ENCODE assay signal across 10 cellular contexts in the genomic region with DNA sequence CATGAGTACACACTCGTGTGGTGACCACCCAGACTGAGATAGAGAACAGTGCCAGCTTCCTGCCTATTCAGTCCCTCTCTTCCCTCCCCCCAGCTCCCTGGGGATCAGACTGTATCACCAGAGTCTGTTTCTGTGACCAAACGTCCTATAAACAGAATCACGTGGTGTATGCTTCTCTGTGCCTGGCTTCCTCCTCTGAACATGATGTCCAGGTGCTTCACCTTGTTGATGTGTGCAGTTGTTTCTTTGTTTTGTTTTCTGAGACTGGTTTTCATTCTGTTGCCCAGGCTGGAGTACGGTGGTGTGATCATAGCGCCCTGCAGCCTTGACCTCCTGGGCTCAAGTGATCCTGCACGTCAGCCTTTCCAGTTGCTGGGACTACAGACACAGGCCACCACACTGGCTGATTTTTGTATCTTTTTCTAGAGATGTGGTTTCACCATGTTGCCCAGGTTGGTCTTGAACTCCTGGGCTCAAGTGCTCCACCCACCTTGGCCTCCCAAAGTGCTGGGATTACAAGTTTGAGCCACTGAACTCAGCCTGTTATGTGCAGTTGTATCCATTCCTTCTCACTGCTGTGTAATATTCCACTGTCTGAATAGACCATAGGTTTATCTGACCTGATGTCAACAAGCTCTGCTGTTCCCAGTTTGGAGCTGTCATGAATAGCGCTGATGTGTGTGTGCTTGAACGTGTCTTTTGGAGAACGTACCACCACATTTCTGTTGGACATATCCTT. TPM values are rescaled to one million over a fixed set of nuclear protein-coding genes. Genes with fewer than 3 reads are reported as not detected.
DNase-seq lines count a peak whose midpoint lies in the region; ATAC-seq and TF ChIP-seq lines count a peak whose summit lies in the region.
"Had no signal": no experiment of that assay in that cellular context is flagged by ENCODE, and none has a peak within 500 bp of the region (broad histone marks: within the 10 kb centered on the region; RNA-seq: fewer than 3 reads in every experiment).

No MANE protein-coding gene starts in this region.

- H3K4me1 ChIP-seq in Peyer's patch: peaks cover 4 to 29% (median 21%) of the 10 kb centered on the region in 4 donors

- H3K36me3 Mint-ChIP-seq in activated CD4-positive, alpha-beta T cell treated with anti-CD3 and anti-CD28 coated beads, Interleukin-2, amount 10 ng/mL, durations not matched to agents 7 days and 5 days (ENCODE audit: low read depth): no peaks in the 10 kb centered on the region
- peaks cover 0 to 7% of the 10 kb centered on the region in 2 donors for H3K36me3 Mint-ChIP-seq in stimulated activated naive B cell treated with anti-CD40 and anti-IgM and Interleukin-4, amounts not matched to agents 10 μg/mL and 1 μg/mL and 100 μg/mL, for 72 hours
- no peaks in the 10 kb centered on the region for H3K36me3 Mint-ChIP-seq in glutamatergic neuron (ENCODE audit: unreplicated experiment)

- no peaks in the 10 kb centered on the region for H3K27me3 Mint-ChIP-seq in activated CD4-positive, alpha-beta T cell treated with anti-CD3 and anti-CD28 coated beads, Interleukin-2, amount 10 ng/mL, durations not matched to agents 7 days and 5 days
- H3K27me3 Mint-ChIP-seq in stimulated activated naive B cell treated with anti-CD40 and anti-IgM and Interleukin-4, amounts not matched to agents 10 μg/mL and 1 μg/mL and 100 μg/mL, for 72 hours: no peaks in the 10 kb centered on the region
- peaks cover 3% of the 10 kb centered on the region for H3K27me3 Mint-ChIP-seq in glutamatergic neuron (ENCODE audit: unreplicated experiment)

- no peaks in the 10 kb centered on the region for H3K9me3 ChIP-seq in Peyer's patch

- H3K36me3 ChIP-seq in Peyer's patch: no peaks in the 10 kb centered on the region

- ATAC-seq in HG02981 (IDR thresholded peaks at IDR 0.05; ENCODE audit: unreplicated experiment): peak; percentile 37
- peak; percentile 44 to 58 for ATAC-seq in stimulated activated naive B cell treated with anti-CD40 and anti-IgM and Interleukin-4, amounts not matched to agents 10 μg/mL and 1 μg/mL and 100 μg/mL, for 72 hours (replicated peaks)
- no peak for ATAC-seq in activated CD4-positive, CD25-positive, alpha-beta regulatory T cell treated with anti-CD3 and anti-CD28 coated beads, Interleukin-2, amount 50 U/mL, for 24 hours

- no peak overlapping the region for H3K4me3 ChIP-seq in Peyer's patch

- CTCF ChIA-PET in activated CD4-positive, alpha-beta T cell treated with anti-CD3 and anti-CD28 coated beads, Interleukin-2, amount 10 ng/mL, durations not matched to agents 7 days and 5 days (lab: Charles Lee): interaction anchor here (1.1 to 5.9 kb wide), 5 partner anchors 10 to 343 kb away, joined by 3 to 28 read pairs (median 4); a partner anchor contains a TSS

- no peak overlapping the region for H3K4me3 Mint-ChIP-seq in activated CD4-positive, alpha-beta T cell treated with anti-CD3 and anti-CD28 coated beads, Interleukin-2, amount 10 ng/mL, durations not matched to agents 7 days and 5 days
- H3K4me3 Mint-ChIP-seq in stimulated activated naive B cell treated with anti-CD40 and anti-IgM and Interleukin-4, amounts not matched to agents 10 μg/mL and 1 μg/mL and 100 μg/mL, for 72 hours: peak overlapping the region; percentile 53 to 70
- no peak overlapping the region for H3K4me3 Mint-ChIP-seq in glutamatergic neuron (ENCODE audit: unreplicated experiment)

- H3K9me3 Mint-ChIP-seq in activated CD4-positive, alpha-beta T cell treated with anti-CD3 and anti-CD28 coated beads, Interleukin-2, amount 10 ng/mL, durations not matched to agents 7 days and 5 days: peaks cover 2% of the 10 kb centered on the region
- peaks cover 0 to 2% of the 10 kb centered on the region in 2 donors for H3K9me3 Mint-ChIP-seq in stimulated activated naive B cell treated with anti-CD40 and anti-IgM and Interleukin-4, amounts not matched to agents 10 μg/mL and 1 μg/mL and 100 μg/mL, for 72 hours
- peaks cover 1% of the 10 kb centered on the region for H3K9me3 Mint-ChIP-seq in glutamatergic neuron (ENCODE audit: unreplicated experiment)

- H3K27me3 ChIP-seq in Peyer's patch: no peaks in the 10 kb centered on the region

- POLR2A ChIA-PET in activated CD4-positive, alpha-beta T cell treated with anti-CD3 and anti-CD28 coated beads, Interleukin-2, amount 10 ng/mL, durations not matched to agents 7 days and 5 days (lab: Charles Lee): interaction anchor here (0.5 to 1.5 kb wide), 2 partner anchors 12 to 52 kb away, joined by 3 read pairs; no protein-coding TSS in a partner anchor

- H3K27ac ChIP-seq in Peyer's patch: peak overlapping the region in 3 of 4 donors; percentile 21 to 83 (median 79)

- peak overlapping the region; percentile 98 for H3K27ac Mint-ChIP-seq in activated CD4-positive, alpha-beta T cell treated with anti-CD3 and anti-CD28 coated beads, Interleukin-2, amount 10 ng/mL, durations not matched to agents 7 days and 5 days
- H3K27ac Mint-ChIP-seq in stimulated activated naive B cell treated with anti-CD40 and anti-IgM and Interleukin-4, amounts not matched to agents 10 μg/mL and 1 μg/mL and 100 μg/mL, for 72 hours: peak overlapping the region; percentile 94
- no peak overlapping the region for H3K27ac Mint-ChIP-seq in glutamatergic neuron (ENCODE audit: unreplicated experiment)

- no peak for TF ChIP-seq CTCF in Peyer's patch (IDR thresholded peaks at IDR 0.05)
- no peak for TF ChIP-seq CTCF in glutamatergic neuron (IDR thresholded peaks at IDR 0.05; ENCODE audit: partially characterized antibody, unreplicated experiment)

- no peak for DNase-seq in activated CD4-positive, alpha-beta T cell treated with anti-CD3 and anti-CD28 coated beads, Interleukin-2, amount 10 ng/mL, durations not matched to agents 7 days and 5 days
- no peak for DNase-seq in activated CD4-positive, alpha-beta T cell treated with anti-CD3 and anti-CD28 coated beads, Interleukin-2, amount 50 U/mL, for 1 hour
- DNase-seq in Peyer's patch (peak in 2 of 3 donors; percentile 92 to 95), middle frontal gyrus (ENCODE audit: extremely low spot score, low spot score) (no peak), glutamatergic neuron (no peak)
- peak; percentile 71 for DNase-seq in stimulated activated naive B cell treated with anti-CD40 and anti-IgM and Interleukin-4, amounts not matched to agents 10 μg/mL and 1 μg/mL and 100 μg/mL, for 72 hours

- no peak for TF ChIP-seq POLR2A in Peyer's patch (IDR thresholded peaks at IDR 0.05)

- H3K4me1 Mint-ChIP-seq in activated CD4-positive, alpha-beta T cell treated with anti-CD3 and anti-CD28 coated beads, Interleukin-2, amount 10 ng/mL, durations not matched to agents 7 days and 5 days: peaks cover 80% of the 10 kb centered on the region
- peaks cover 54 to 94% of the 10 kb centered on the region in 2 donors for H3K4me1 Mint-ChIP-seq in stimulated activated naive B cell treated with anti-CD40 and anti-IgM and Interleukin-4, amounts not matched to agents 10 μg/mL and 1 μg/mL and 100 μg/mL, for 72 hours
- H3K4me1 Mint-ChIP-seq in glutamatergic neuron (ENCODE audit: low read depth, unreplicated experiment): peaks cover 4% of the 10 kb centered on the region

RNA-seq across cellular contexts. Expression of a gene that starts 28.9 kb away (rescaled TPM):
- total RNA-seq in activated CD4-positive, alpha-beta T cell treated with anti-CD3 and anti-CD28 coated beads, Interleukin-2, amount 10 ng/mL, durations not matched to agents 7 days and 5 days: not detected
- not detected for total RNA-seq in Peyer's patch
- not detected for total RNA-seq in glutamatergic neuron (ENCODE audit: unreplicated experiment)
- total RNA-seq: endothelial cell of umbilical vein, lower leg skin had no signal

RNA-seq across cellular contexts. Expression of a gene that starts 33.8 kb away (rescaled TPM):
- total RNA-seq in activated CD4-positive, alpha-beta T cell treated with anti-CD3 and anti-CD28 coated beads, Interleukin-2, amount 10 ng/mL, durations not matched to agents 7 days and 5 days: not detected
- total RNA-seq in Peyer's patch (not detected), glutamatergic neuron (ENCODE audit: unreplicated experiment) (not detected)
- total RNA-seq: endothelial cell of umbilical vein had no signal

RNA-seq across cellular contexts. Expression of a gene that starts 35.2 kb away (rescaled TPM):
- 10 to 100 TPM; 53.5 to 55.1 TPM for total RNA-seq in activated CD4-positive, alpha-beta T cell treated with anti-CD3 and anti-CD28 coated beads, Interleukin-2, amount 10 ng/mL, durations not matched to agents 7 days and 5 days
- 1 to 10 TPM; 2.3 to 6.6 (median 3.5) TPM for total RNA-seq in Peyer's patch
- total RNA-seq in glutamatergic neuron (ENCODE audit: unreplicated experiment): 4.2 TPM

RNA-seq across cellular contexts. Expression of a gene that starts 36.6 kb away (rescaled TPM):
- total RNA-seq in activated CD4-positive, alpha-beta T cell treated with anti-CD3 and anti-CD28 coated beads, Interleukin-2, amount 10 ng/mL, durations not matched to agents 7 days and 5 days: not detected
- total RNA-seq in Peyer's patch (not detected), glutamatergic neuron (ENCODE audit: unreplicated experiment) (not detected)
- total RNA-seq: endothelial cell of umbilical vein, lower leg skin had no signal

RNA-seq across cellular contexts. Expression of a gene that starts 40.9 kb away (rescaled TPM):
- total RNA-seq in activated CD4-positive, alpha-beta T cell treated with anti-CD3 and anti-CD28 coated beads, Interleukin-2, amount 10 ng/mL, durations not matched to agents 7 days and 5 days: not detected
- total RNA-seq in Peyer's patch (not detected), glutamatergic neuron (ENCODE audit: unreplicated experiment) (not detected)
- total RNA-seq: endothelial cell of umbilical vein, lower leg skin had no signal

Comparison
In these comparisons a context has a peak if more than half of its experiments do, and no peak if none do; other contexts are left out.
1. DNase-seq: peak in Peyer's patch (2 of 3) and stimulated activated naive B cell treated with anti-CD40 and anti-IgM and Interleukin-4, amounts not matched to agents 10 μg/mL and 1 μg/mL and 100 μg/mL, for 72 hours (single experiment); none in activated CD4-positive, alpha-beta T cell treated with anti-CD3 and anti-CD28 coated beads, Interleukin-2, amount 10 ng/mL, durations not matched to agents 7 days and 5 days (single experiment), activated CD4-positive, alpha-beta T cell treated with anti-CD3 and anti-CD28 coated beads, Interleukin-2, amount 50 U/mL, for 1 hour (single experiment), middle frontal gyrus (single experiment) and glutamatergic neuron (single experiment).
2. H3K4me3 Mint-ChIP-seq: peak in stimulated activated naive B cell treated with anti-CD40 and anti-IgM and Interleukin-4, amounts not matched to agents 10 μg/mL and 1 μg/mL and 100 μg/mL, for 72 hours (2 of 2); none in activated CD4-positive, alpha-beta T cell treated with anti-CD3 and anti-CD28 coated beads, Interleukin-2, amount 10 ng/mL, durations not matched to agents 7 days and 5 days (single experiment) and glutamatergic neuron (single experiment).
3. ATAC-seq: peak in HG02981 (single experiment) and stimulated activated naive B cell treated with anti-CD40 and anti-IgM and Interleukin-4, amounts not matched to agents 10 μg/mL and 1 μg/mL and 100 μg/mL, for 72 hours (2 of 2); none in activated CD4-positive, CD25-positive, alpha-beta regulatory T cell treated with anti-CD3 and anti-CD28 coated beads, Interleukin-2, amount 50 U/mL, for 24 hours (0 of 2).
4. RNA of a gene that starts 35.2 kb away (total RNA-seq): 53.5 to 55.1 TPM in activated CD4-positive, alpha-beta T cell treated with anti-CD3 and anti-CD28 coated beads, Interleukin-2, amount 10 ng/mL, durations not matched to agents 7 days and 5 days; 4.2 TPM in glutamatergic neuron (single experiment) and 2.3 to 6.6 TPM in Peyer's patch; every median in the first group is over 4 times any median in the second.